Comparison of ENCODE assay signal across 28 cellular contexts in genomic region chr1:55969322-55969721, GRCh38.
"Had no signal": no experiment of that assay in that cellular context is flagged by ENCODE, and none has a peak within 500 bp of the region (broad histone marks: within the 10 kb centered on the region; RNA-seq: fewer than 3 reads in every experiment).

No MANE protein-coding gene starts in this region.

- ATAC-seq: Panc1, Right ventricle myocardium inferior, SK-N-SH treated with all-trans-retinoic acid at 6 μM for 48 hours had no signal

- H3K9ac ChIP-seq: KMS-11 had no signal

- H2AFZ ChIP-seq: PC-9 had no signal

- H3K4me2 ChIP-seq: KMS-11, PC-9 had no signal

- H3K27me3 ChIP-seq: SJCRH30 had no signal

- H3K27ac ChIP-seq: KMS-11, PC-9, RWPE1, SJCRH30, SK-N-MC had no signal

- H3K36me3 ChIP-seq: SJCRH30 had no signal

- H3K4me1 ChIP-seq: SJCRH30 had no signal

- H3K9me3 ChIP-seq: SJCRH30 had no signal

- DNase-seq: Karpas-422, MM.1S, MV-4-11, NCI-H1092, NCI-H1105, NCI-H1417 treated with DMSO at 0.1 percent for 48 hours, NCI-H1436 treated with DMSO at 0.1 percent for 48 hours, NCI-H1694 treated with DMSO at 0.1 percent for 48 hours, NCI-H187 treated with DMSO at 0.1 percent for 48 hours, NCI-H2029 treated with DMSO at 0.1 percent for 48 hours, NCI-H2171 treated with DMSO at 0.1 percent for 48 hours, NCI-H2227 treated with DMSO at 0.1 percent for 48 hours, NCI-H345, NCI-H446, NCI-H510A treated with DMSO at 0.1 percent for 48 hours, NCI-H524 treated with DMSO at 0.1 percent for 48 hours, NCI-H526 treated with DMSO at 0.1 percent for 48 hours, NCI-H774, PC-9, SHP77, SIG-M5, SJCRH30 had no signal

- H3K4me3 ChIP-seq: PC-9, SJCRH30, SK-N-MC had no signal
